ENCODE assay signal across 12 cellular contexts in genomic region chr15:52657338-52657737, GRCh38. TPM values are rescaled to one million over a fixed set of nuclear protein-coding genes. Genes with fewer than 3 reads are reported as not detected.
A peak's percentile ranks its signal among the peaks of the same experiment; 100 is the strongest.
DNase-seq lines count a peak whose midpoint lies in the region; ATAC-seq and TF ChIP-seq lines count a peak whose summit lies in the region.
"Had no signal": no experiment of that assay in that cellular context is flagged by ENCODE, and none has a peak within 500 bp of the region (broad histone marks: within the 10 kb centered on the region; RNA-seq: fewer than 3 reads in every experiment).

No MANE protein-coding gene starts in this region.

- intact Hi-C loops in left cardiac atrium (cut with DNase I) = no loop called here
- intact Hi-C loops in natural killer cell (cut with micrococcal nuclease) = loop anchor here (5.0 kb wide), 1 partner anchor 35 kb away; no protein-coding TSS in a partner anchor

- H3K27ac Mint-ChIP-seq in natural killer cell = no peak overlapping the region

- H3K27me3 ChIP-seq in brain microvascular endothelial cell (replicated peaks) = no peaks in the 10 kb centered on the region
- H3K27me3 ChIP-seq: foreskin keratinocyte had no signal

- no peaks in the 10 kb centered on the region for H3K9me3 Mint-ChIP-seq in natural killer cell

- no peak overlapping the region for H3K4me3 ChIP-seq in brain microvascular endothelial cell (ENCODE audit: low read depth, low read length)

- peaks cover 32 to 34% of the 10 kb centered on the region in 2 donors for H3K4me1 Mint-ChIP-seq in natural killer cell

- no peak overlapping the region for H3K4me3 Mint-ChIP-seq in natural killer cell

- ATAC-seq in left cardiac atrium = peak; percentile 81 to 90
- ATAC-seq in natural killer cell = no peak
- ATAC-seq in GM21737 (IDR thresholded peaks at IDR 0.05; ENCODE audit: unreplicated experiment) = no peak
- ATAC-seq in GM18907 (IDR thresholded peaks at IDR 0.05; ENCODE audit: unreplicated experiment) = no peak
- ATAC-seq: foreskin keratinocyte had no signal

- DNase-seq in GM03348 (ENCODE audit: low spot score) (peak; percentile 47), brain microvascular endothelial cell (peak; percentile 70), left cardiac atrium (no peak), superior temporal gyrus (ENCODE audit: extremely low spot score) (peak; percentile 68), natural killer cell (no peak), GM13976 (ENCODE audit: low spot score) (no peak)
- DNase-seq: mesendoderm, NCI-H2171, SHP77 treated with DMSO at 0.1 percent for 48 hours had no signal

- H3K27me3 Mint-ChIP-seq in natural killer cell (ENCODE audit: low read depth in 2 of 2) = no peaks in the 10 kb centered on the region

- H3K27ac ChIP-seq in brain microvascular endothelial cell = peak overlapping the region; percentile 81
- H3K27ac ChIP-seq: foreskin keratinocyte had no signal

- H3K36me3 ChIP-seq in brain microvascular endothelial cell (replicated peaks) = no peaks in the 10 kb centered on the region

- TF ChIP-seq CTCF in brain microvascular endothelial cell (IDR thresholded peaks at IDR 0.05; ENCODE audit: low read depth, low read length, missing control alignments) (no peak), natural killer cell (IDR thresholded peaks at IDR 0.05) (no peak), GM13976 (IDR thresholded peaks at IDR 0.05; ENCODE audit: borderline replicate concordance, control extremely low read depth, extremely low read depth, insufficient read depth, missing control alignments) (no peak)

- peaks cover 8% of the 10 kb centered on the region for H3K36me3 Mint-ChIP-seq in natural killer cell

- in situ Hi-C loops in brain microvascular endothelial cell (cut with HindIII; ENCODE audit: low pct_ligation_motif_present, low sequenced_read_pairs) (no loop called here), GM13976 (cut with MboI; ENCODE audit: low sequenced_read_pairs, unreplicated experiment) (no loop called here)

RNA-seq across cellular contexts. Expression of gene ATOSA, which starts 21.9 kb away (rescaled TPM):
- total RNA-seq in left cardiac atrium (10 to 100 TPM; 24.9 to 27.6 TPM), natural killer cell (100 to 1,000 TPM; 107 to 127 (median 114) TPM)

Comparison
In these comparisons a context has a peak if more than half of its experiments do, and no peak if none do; other contexts are left out.
1. DNase-seq: peak in GM03348 (single experiment), brain microvascular endothelial cell (single experiment) and superior temporal gyrus (single experiment); none in left cardiac atrium (single experiment), natural killer cell (single experiment) and GM13976 (single experiment).
2. ATAC-seq: peak in left cardiac atrium (2 of 2); none in natural killer cell (0 of 3), GM21737 (single experiment) and GM18907 (single experiment).